Comparison of ENCODE assay signal across 9 cellular contexts in the genomic region with DNA sequence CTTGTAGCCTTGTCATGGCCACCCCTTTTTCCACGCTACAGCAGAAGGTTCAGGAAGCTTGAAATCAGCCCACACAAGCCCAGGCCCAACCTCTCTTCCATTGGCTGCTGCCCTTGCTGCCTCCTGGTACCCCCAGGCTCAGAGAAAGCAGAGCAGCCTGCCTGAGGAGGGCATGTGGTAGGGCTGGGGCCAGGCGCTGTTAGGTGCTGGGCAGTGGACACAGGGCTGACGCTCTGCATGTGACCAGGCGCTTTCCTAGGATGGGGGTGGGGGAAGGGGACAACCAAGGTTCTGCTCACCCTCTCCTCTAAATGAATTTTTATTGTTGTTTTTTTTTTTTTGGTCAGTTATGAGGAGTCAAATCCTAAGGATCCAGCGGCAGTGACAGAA. TPM values are rescaled to one million over a fixed set of nuclear protein-coding genes. Genes with fewer than 3 reads are reported as not detected.
DNase-seq lines count a peak whose midpoint lies in the region; ATAC-seq and TF ChIP-seq lines count a peak whose summit lies in the region.
"Had no signal": no experiment of that assay in that cellular context is flagged by ENCODE, and none has a peak within 500 bp of the region (broad histone marks: within the 10 kb centered on the region; RNA-seq: fewer than 3 reads in every experiment).

No MANE protein-coding gene starts in this region.

- POLR2A ChIA-PET in Panc1 (lab: Charles Lee): interaction anchor here (0.6 to 2.4 kb wide), 4 partner anchors 23 to 116 kb away, joined by 4 to 22 read pairs (median 11); partner anchors contain the start of gene ID1

- intact Hi-C loops in Calu3 (cut with micrococcal nuclease; ENCODE audit: unreplicated experiment): no loop called here
- intact Hi-C loops in Panc1 (cut with micrococcal nuclease; ENCODE audit: unreplicated experiment): no loop called here
- intact Hi-C loops in sigmoid colon (cut with DNase I): loop anchor here (2.0 kb wide), 1 partner anchor 44 kb away; no protein-coding TSS in a partner anchor

- H3K4me1 ChIP-seq in Panc1 (ENCODE audit: control insufficient read depth, insufficient read depth, low read length) (peaks cover 73% of the 10 kb centered on the region), esophagus (ENCODE audit: control insufficient read depth in 2 of 2, insufficient read depth in 2 of 2, low read length in 1 of 2) (peaks cover 2 to 24% of the 10 kb centered on the region in 2 donors), sigmoid colon (peaks cover 0 to 25% (median 15%) of the 10 kb centered on the region in 4 donors)

- TF ChIP-seq EP300 in sigmoid colon (IDR thresholded peaks at IDR 0.05): no peak

- DNase-seq in Calu3 (no peak), Panc1 (ENCODE audit: low read depth, low spot score) (no peak), sigmoid colon (no peak), omental fat pad (ENCODE audit: low spot score) (no peak), OCI-M1 (lab: John Stamatoyannopoulos, UW) (no peak), NCI-H2227 (lab: John Stamatoyannopoulos, UW; ENCODE audit: unreplicated experiment) (no peak), NCI-H446 treated with DMSO at 0.1 percent for 48 hours (lab: John Stamatoyannopoulos, UW) (no peak)
- DNase-seq: NCI-H2107 had no signal

- CTCF ChIA-PET in Calu3 (lab: Charles Lee): interaction anchor here (0.6 to 25.3 kb wide), 11 partner anchors 8 to 155 kb away, joined by 3 to 1048 read pairs (median 7); partner anchors contain the start of gene ID1
- CTCF ChIA-PET in Panc1 (lab: Charles Lee): interaction anchor here (0.6 to 10.8 kb wide), 15 partner anchors 10 to 163 kb away, joined by 3 to 298 read pairs (median 6); partner anchors contain the start of gene ID1

- peak overlapping the region; percentile 18 for H3K27ac Mint-ChIP-seq in Calu3 (ENCODE audit: unreplicated experiment)

- TF ChIP-seq CTCF in Calu3 (IDR thresholded peaks at IDR 0.05; ENCODE audit: unreplicated experiment): no peak
- no peak for TF ChIP-seq CTCF in Panc1 (IDR thresholded peaks at IDR 0.05)
- no peak for TF ChIP-seq CTCF in sigmoid colon (IDR thresholded peaks at IDR 0.05)
- TF ChIP-seq CTCF in omental fat pad (IDR thresholded peaks at IDR 0.05): no peak

- no peak for TF ChIP-seq POLR2A in sigmoid colon (IDR thresholded peaks at IDR 0.05)

- peaks cover 4% of the 10 kb centered on the region; the same call in 1 of the 2 replicates for H3K36me3 ChIP-seq in Panc1 (ENCODE audit: control insufficient read depth, insufficient read depth, low read length)
- H3K36me3 ChIP-seq in esophagus (ENCODE audit: control insufficient read depth in 2 of 2, insufficient read depth in 2 of 2, low read length in 1 of 2): peaks cover 0 to 16% of the 10 kb centered on the region in 2 donors
- peaks cover 0 to 47% (median 12%) of the 10 kb centered on the region in 4 donors for H3K36me3 ChIP-seq in sigmoid colon

- WGBS in esophagus, 2 donors: 80 to 85% methylated on average over 5 of the region's 5 CpGs
- WGBS in sigmoid colon, 2 donors: 92 to 93% methylated on average over 5 of the region's 5 CpGs

- peaks cover 98% of the 10 kb centered on the region for H3K36me3 Mint-ChIP-seq in Calu3 (ENCODE audit: insufficient read depth, unreplicated experiment)

- in situ Hi-C loops in Panc1 (cut with HindIII; ENCODE audit: low pct_unique_long_range_greater_than_20kb, low sequenced_read_pairs): loop anchor here (10.0 kb wide), 1 partner anchor 56 kb away; no protein-coding TSS in a partner anchor

- H3K27ac ChIP-seq in Panc1 (ENCODE audit: low read length): peak overlapping the region; percentile 88
- peak overlapping the region; percentile 46 to 84 for H3K27ac ChIP-seq in esophagus (ENCODE audit: low read depth in 2 of 2, low read length in 1 of 2)
- peak overlapping the region in 3 of 4 donors; percentile 31 to 95 (median 90) for H3K27ac ChIP-seq in sigmoid colon

- H3K4me1 Mint-ChIP-seq in Calu3 (ENCODE audit: low read depth, unreplicated experiment): peaks cover 80% of the 10 kb centered on the region

- ATAC-seq in Panc1 (no peak), omental fat pad (ENCODE audit: low FRiP score) (no peak)

- no peaks in the 10 kb centered on the region for H3K27me3 Mint-ChIP-seq in Calu3 (ENCODE audit: unreplicated experiment)

- no peak overlapping the region for H3K4me3 ChIP-seq in Panc1 (ENCODE audit: low read depth in 2 of 2, low read length in 2 of 2)
- H3K4me3 ChIP-seq in esophagus (ENCODE audit: low read depth in 1 of 2, low read length in 2 of 2): no peak overlapping the region
- no peak overlapping the region for H3K4me3 ChIP-seq in sigmoid colon

- H3K9me3 Mint-ChIP-seq in Calu3 (ENCODE audit: low read depth, unreplicated experiment): no peaks in the 10 kb centered on the region

- H3K27me3 ChIP-seq in Panc1 (ENCODE audit: control insufficient read depth, insufficient read depth, low read length) (no peaks in the 10 kb centered on the region), esophagus (ENCODE audit: control insufficient read depth in 1 of 2, insufficient read depth in 2 of 2, low read length in 2 of 2) (no peaks in the 10 kb centered on the region), sigmoid colon (no peaks in the 10 kb centered on the region)

- H3K4me3 Mint-ChIP-seq in Calu3 (ENCODE audit: low read depth, unreplicated experiment): peak overlapping the region; percentile 37

- BruUV-seq in Calu3 (replicated peaks; lab: Mats Ljungman, UMichigan) (no TSS peak), Panc1 (replicated peaks; lab: Mats Ljungman, UMichigan) (no TSS peak)

- no peaks in the 10 kb centered on the region for H3K9me3 ChIP-seq in Panc1 (ENCODE audit: control insufficient read depth, insufficient read depth, low read depth, low read length)
- H3K9me3 ChIP-seq in esophagus (ENCODE audit: control insufficient read depth in 2 of 2, insufficient read depth in 1 of 2, low read depth in 1 of 2, low read length in 1 of 2): no peaks in the 10 kb centered on the region
- H3K9me3 ChIP-seq in sigmoid colon: no peaks in the 10 kb centered on the region

RNA-seq across cellular contexts. Expression of gene ID1, which starts 36.3 kb away (rescaled TPM):
- 347 and 431 TPM in 2 replicates for total RNA-seq in Calu3 (2022)
- total RNA-seq in Panc1 (2021; ENCODE audit: unreplicated experiment): 152 TPM
- polyA plus RNA-seq in Panc1 (2012; ENCODE audit: insufficient read length): 185 TPM
- polyA plus RNA-seq in esophagus: 100 to 1,000 TPM; 158 to 489 TPM
- total RNA-seq in sigmoid colon: 100 to 1,000 TPM; 111 to 230 (median 147) TPM
- 100 to 1,000 TPM; 329 to 368 (median 342) TPM for polyA plus RNA-seq in sigmoid colon
- 100 to 1,000 TPM; 437 to 878 (median 612) TPM for total RNA-seq in omental fat pad

RNA-seq across cellular contexts. Expression of gene HM13, which starts 54.5 kb away (rescaled TPM):
- total RNA-seq in Calu3 (2022) (342 and 378 TPM in 2 replicates), Panc1 (2021; ENCODE audit: unreplicated experiment) (337 TPM), sigmoid colon (10 to 100 TPM; 34.8 to 64.3 (median 38.4) TPM), omental fat pad (100 to 1,000 TPM in 1 of 4 donors, 10 to 100 TPM in 3; 59.7 to 113 (median 83.4) TPM)
- polyA plus RNA-seq in Panc1 (2012; ENCODE audit: insufficient read length): 424 TPM
- polyA plus RNA-seq in esophagus (100 to 1,000 TPM; 167 to 272 TPM), sigmoid colon (100 to 1,000 TPM in 2 of 3 donors, 10 to 100 TPM in 1; 62.5 to 304 (median 188) TPM)
